In genomic region chr11:46489668-46490560, GRCh38 we compare ENCODE assay signal across 8 cellular contexts.
A peak's percentile ranks its signal among the peaks of the same experiment; 100 is the strongest.
DNase-seq lines count a peak whose midpoint lies in the region; ATAC-seq and TF ChIP-seq lines count a peak whose summit lies in the region.

No MANE protein-coding gene starts in this region.

- peaks cover 6% of the 10 kb centered on the region; the same call in 1 of the 2 replicates for H3F3A ChIP-seq in GM23248 (ENCODE audit: insufficient read depth)

- no peak overlapping the region for H3K9ac ChIP-seq in GM23248

- WGBS in GM23248 (ENCODE audit: low coverage in 1 of 2, low lambda C conversion rate in 2 of 2, missing lambda C conversion rate in 2 of 2), 2 experiments: 57 to 60% methylated on average over 6 of the region's 6 CpGs
- WGBS in suprapubic skin: 68% methylated on average over 6 of the region's 6 CpGs

- H3K4me2 ChIP-seq in GM23248 (ENCODE audit: unreplicated experiment): no peak overlapping the region

- no peaks in the 10 kb centered on the region for H3K9me2 ChIP-seq in GM23248 (ENCODE audit: insufficient read depth)

- intact Hi-C loops in gastrocnemius medialis (cut with DNase I; ENCODE audit: low total_unique reads): loop anchor here (5.0 kb wide), 1 partner anchor 47 kb away; no protein-coding TSS in a partner anchor

- no peaks in the 10 kb centered on the region for H3K9me3 ChIP-seq in GM23248 (ENCODE audit: low read depth)
- H3K9me3 ChIP-seq in gastrocnemius medialis: no peaks in the 10 kb centered on the region
- no peaks in the 10 kb centered on the region for H3K9me3 ChIP-seq in suprapubic skin

- peaks cover 3% of the 10 kb centered on the region; the same call in 1 of the 2 replicates for H3K36me3 ChIP-seq in GM23248 (ENCODE audit: low read depth)
- H3K36me3 ChIP-seq in gastrocnemius medialis: no peaks in the 10 kb centered on the region
- H3K36me3 ChIP-seq in suprapubic skin: peaks cover 17% of the 10 kb centered on the region

- peaks cover 14% of the 10 kb centered on the region; the same call in 1 of the 2 replicates for H3K79me2 ChIP-seq in GM23248 (ENCODE audit: insufficient read depth)

- TF ChIP-seq EP300 in suprapubic skin (IDR thresholded peaks at IDR 0.05): no peak

- TF ChIP-seq POLR2A in gastrocnemius medialis (IDR thresholded peaks at IDR 0.05) (no peak), suprapubic skin (IDR thresholded peaks at IDR 0.05) (no peak)

- H3K27me3 ChIP-seq in GM23248 (replicated peaks; ENCODE audit: insufficient read depth) (no peaks in the 10 kb centered on the region), gastrocnemius medialis (no peaks in the 10 kb centered on the region), suprapubic skin (no peaks in the 10 kb centered on the region)

- no peaks in the 10 kb centered on the region; the same call in 1 of the 2 replicates for H4K20me1 ChIP-seq in GM23248 (ENCODE audit: insufficient read depth)

- H3K27ac ChIP-seq in GM23248 (no peak overlapping the region), gastrocnemius medialis (no peak overlapping the region), suprapubic skin (no peak overlapping the region)

- H3K4me3 ChIP-seq in GM23248 (no peak overlapping the region), gastrocnemius medialis (no peak overlapping the region), suprapubic skin (no peak overlapping the region)

- H2AFZ ChIP-seq in GM23248: no peak overlapping the region

- H3K4me1 ChIP-seq in GM23248 (ENCODE audit: insufficient read depth) (peaks cover 9% of the 10 kb centered on the region; the same call in 1 of the 2 replicates), gastrocnemius medialis (peaks cover 13 to 18% of the 10 kb centered on the region in 2 donors), suprapubic skin (peaks cover 19% of the 10 kb centered on the region)

- peak in 4 of 5 experiments; percentile 6 to 44 (median 21) for TF ChIP-seq CTCF in gastrocnemius medialis (IDR thresholded peaks at IDR 0.05 in 4 of 5, conservative IDR thresholded peaks at IDR 0.05 in 1 of 5)
- no peak for TF ChIP-seq CTCF in suprapubic skin (IDR thresholded peaks at IDR 0.05)

- in situ Hi-C loops in GM23248 (cut with MboI): no loop called here
- in situ Hi-C loops in gastrocnemius medialis (cut with MboI; ENCODE audit: low sequenced_read_pairs in 4 of 4): no loop called here

- DNase-seq in COR-L47 (lab: John Stamatoyannopoulos, UW): peak; percentile 49
- peak; percentile 64 for DNase-seq in GM23248
- peak; percentile 52 for DNase-seq in NCI-H345 (lab: John Stamatoyannopoulos, UW)
- DNase-seq in activated CD4-positive, alpha-beta T cell treated with anti-CD3 and anti-CD28 coated beads, Interleukin-2, amount 50 U/mL, for 4 hours: peak; percentile 6 to 8
- peak; percentile 62 for DNase-seq in germinal center (ENCODE audit: low spot score)
- DNase-seq in gastrocnemius medialis: no peak
- DNase-seq in suprapubic skin (ENCODE audit: low spot score in 2 of 2): no peak
- no peak for DNase-seq in GM19238 (ENCODE audit: insufficient read length, low spot score)

- peak in 1 of 2 donors; percentile 33 for ATAC-seq in gastrocnemius medialis

Comparison
In these comparisons a context has a peak if more than half of its experiments do, and no peak if none do; other contexts are left out.
1. DNase-seq: peak in COR-L47 (single experiment), GM23248 (single experiment), NCI-H345 (single experiment), activated CD4-positive, alpha-beta T cell treated with anti-CD3 and anti-CD28 coated beads, Interleukin-2, amount 50 U/mL, for 4 hours (2 of 2) and germinal center (single experiment); none in gastrocnemius medialis (0 of 2), suprapubic skin (0 of 2) and GM19238 (single experiment).
2. CTCF ChIP-seq: peak in gastrocnemius medialis (4 of 5); none in suprapubic skin (0 of 2).